20 cellular contexts compared by ENCODE assay signal in the genomic region with DNA sequence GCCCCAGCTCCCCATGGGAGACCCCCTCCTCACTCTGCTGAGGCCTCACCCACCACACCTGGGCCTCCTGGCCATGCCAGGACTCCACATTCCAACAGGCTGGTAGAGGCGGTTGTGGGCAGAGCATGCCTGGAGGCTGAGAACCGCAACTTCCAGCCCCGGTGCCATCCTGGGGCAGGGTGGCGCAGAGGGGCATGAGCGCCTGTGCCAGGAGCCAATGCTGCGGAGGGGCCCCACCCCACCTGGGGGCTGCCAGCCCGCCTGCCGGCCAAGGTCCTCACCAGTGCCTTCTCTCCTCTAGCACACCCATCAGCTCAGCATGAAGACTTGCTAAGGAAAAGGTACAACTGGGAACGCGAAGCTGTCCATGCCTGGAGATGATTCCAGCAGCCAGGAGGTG. TPM values are rescaled to one million over a fixed set of nuclear protein-coding genes. Genes with fewer than 3 reads are reported as not detected.
DNase-seq lines count a peak whose midpoint lies in the region; ATAC-seq, FAIRE-seq and TF ChIP-seq lines count a peak whose summit lies in the region.
"Had no signal": no experiment of that assay in that cellular context is flagged by ENCODE, and none has a peak within 500 bp of the region (broad histone marks: within the 10 kb centered on the region; RNA-seq: fewer than 3 reads in every experiment).

No MANE protein-coding gene starts in this region.

- no peaks in the 10 kb centered on the region for H3K36me3 Mint-ChIP-seq in CD8-positive, alpha-beta T cell
- H3K36me3 Mint-ChIP-seq: CD4-positive, CD25-positive, alpha-beta regulatory T cell had no signal

- H3K27ac Mint-ChIP-seq in CD8-positive, alpha-beta T cell: no peak overlapping the region
- H3K27ac Mint-ChIP-seq: B cell; CD4-positive, CD25-positive, alpha-beta regulatory T cell; HFFc6 had no signal

- intact Hi-C loops in HepG2 (cut with micrococcal nuclease; ENCODE audit: unreplicated experiment) (no loop called here), right lobe of liver (cut with DNase I) (no loop called here)
- intact Hi-C loops in CD8-positive, alpha-beta T cell (cut with DNase I, micrococcal nuclease): no loop called here

- FAIRE-seq in HepG2 (lab: Jason Lieb, UNC): no peak
- no peak for FAIRE-seq in H1 (lab: Jason Lieb, UNC)
- FAIRE-seq: D721Med, G401.6, GM12891, GM19239, H54 had no signal

- CTCF ChIA-PET in HepG2 (lab: Yijun Ruan, JAX; ENCODE audit: low intra/inter-chr PET ratio, low total read pairs): no interaction called here
- CTCF ChIA-PET in H1 (lab: Charles Lee; ENCODE audit: partially characterized antibody): interaction anchor here (0.6 to 6.1 kb wide), 30 partner anchors 10 to 237 kb away, joined by 3 to 43 read pairs (median 4); no protein-coding TSS in a partner anchor
- CTCF ChIA-PET in CD8-positive, alpha-beta T cell (lab: Charles Lee): no interaction called here

- DNase-seq in HepG2 (ENCODE audit: low spot score): no peak
- no peak for DNase-seq in right lobe of liver
- no peak for DNase-seq in H1 (ENCODE audit: low read depth in 1 of 2, low spot score in 2 of 2)
- no peak for DNase-seq in mesenchymal stem cell
- DNase-seq in CD8-positive, alpha-beta T cell: no peak
- DNase-seq: 8988T; Caco-2; CD4-positive, CD25-positive, alpha-beta regulatory T cell; GM23248; HCEC 1CT; HFFc6 had no signal

- H3K79me1 ChIP-seq in H1 (ENCODE audit: low read depth, low read length) (no peaks in the 10 kb centered on the region; the same call in 1 of the 2 replicates), mesenchymal stem cell (replicated peaks; ENCODE audit: low read length, poor library complexity, severe bottlenecking) (no peaks in the 10 kb centered on the region)

- H2BK5ac ChIP-seq in H1 (ENCODE audit: low read depth, low read length) (no peak overlapping the region), mesenchymal stem cell (ENCODE audit: low read depth, low read length, poor library complexity, severe bottlenecking) (no peak overlapping the region)

- H3K9me3 ChIP-seq in HepG2 (ENCODE audit: low read length) (no peaks in the 10 kb centered on the region), right lobe of liver (no peaks in the 10 kb centered on the region), H1 (ENCODE audit: insufficient read depth in 2 of 2, low read depth in 1 of 2, low read length in 1 of 2) (no peaks in the 10 kb centered on the region), mesenchymal stem cell (ENCODE audit: control insufficient read depth, low read length) (no peaks in the 10 kb centered on the region)
- H3K9me3 ChIP-seq in CD8-positive, alpha-beta T cell (ENCODE audit: low read length): no peaks in the 10 kb centered on the region
- H3K9me3 ChIP-seq: BLaER1 treated with 17β-estradiol and CSF1 and Interleukin-3, amounts not matched to agents 10 nM and 100 nM; Caco-2 had no signal

- H3K27ac ChIP-seq in HepG2 (ENCODE audit: extremely low read length, insufficient read depth, low read length) (no peak overlapping the region), right lobe of liver (no peak overlapping the region), H1 (ENCODE audit: low read depth, low read length) (no peak overlapping the region), mesenchymal stem cell (ENCODE audit: low read length, poor library complexity, severe bottlenecking) (no peak overlapping the region)
- H3K27ac ChIP-seq in CD8-positive, alpha-beta T cell (ENCODE audit: low read depth, low read length): no peak overlapping the region
- H3K27ac ChIP-seq: BLaER1 treated with 17β-estradiol and CSF1 and Interleukin-3, amounts not matched to agents 10 nM and 100 nM; GM23248 had no signal

- no peak for TF ChIP-seq EP300 in HepG2 (IDR thresholded peaks at IDR 0.05; ENCODE audit: low read depth in 2 of 2, low read length in 2 of 2)
- no peak for TF ChIP-seq EP300 in HepG2 (CRISPR knock-in tag; IDR thresholded peaks at IDR 0.05; ENCODE audit: borderline replicate concordance)
- TF ChIP-seq EP300 in H1 (IDR thresholded peaks at IDR 0.05; ENCODE audit: borderline replicate concordance in 1 of 2, low read depth in 2 of 2, low read length in 2 of 2): no peak

- no peaks in the 10 kb centered on the region; the same call in 1 of the 2 replicates for H3K23me2 ChIP-seq in H1 (ENCODE audit: low read depth, low read length)

- TF ChIP-seq RAD21 in HepG2 (CRISPR knock-in tag; IDR thresholded peaks at IDR 0.05): no peak
- TF ChIP-seq RAD21 in H1 (IDR thresholded peaks at IDR 0.05 in 1 of 2, conservative IDR thresholded peaks at IDR 0.05 in 1 of 2; ENCODE audit: low read depth in 2 of 2, low read length in 2 of 2): 0 out of 4 replicates have a peak, but pooled peaks of 1 of the 2 experiments have one; percentile 40

- no peak overlapping the region for H3K14ac ChIP-seq in H1 (ENCODE audit: insufficient read length)
- no peak overlapping the region for H3K14ac ChIP-seq in mesenchymal stem cell (ENCODE audit: low read length in 2 of 2)

- H3K4ac ChIP-seq in H1 (replicated peaks; ENCODE audit: insufficient read length, low read depth, low read length) (no peak overlapping the region), mesenchymal stem cell (ENCODE audit: low read depth in 1 of 2, low read length in 2 of 2) (no peak overlapping the region)

- H3K18ac ChIP-seq in H1 (ENCODE audit: extremely low read depth, low read length) (no peak overlapping the region), mesenchymal stem cell (ENCODE audit: low read depth in 1 of 2, low read length in 2 of 2) (no peak overlapping the region)

- H2BK12ac ChIP-seq in H1 (ENCODE audit: low read depth, low read length): peak overlapping the region; percentile 35; the same call in 1 of the 2 replicates
- H2BK12ac ChIP-seq in mesenchymal stem cell (ENCODE audit: low read length in 2 of 2): no peak overlapping the region

- H3K27me3 ChIP-seq in HepG2 (ENCODE audit: control insufficient read depth in 1 of 2, insufficient read depth in 2 of 2, low read length in 2 of 2): peaks cover 3 to 23% of the 10 kb centered on the region in 2 experiments; a peak in 3 of 5 replicates
- H3K27me3 ChIP-seq in right lobe of liver: peaks cover 0 to 4% of the 10 kb centered on the region in 2 donors
- H3K27me3 ChIP-seq in H1 (replicated peaks in 1 of 4; ENCODE audit: control insufficient read depth in 3 of 4, extremely low read depth in 1 of 4, insufficient read depth in 3 of 4, low read length in 3 of 4): no peaks in the 10 kb centered on the region
- H3K27me3 ChIP-seq in mesenchymal stem cell (ENCODE audit: control insufficient read depth in 1 of 2, insufficient read depth in 1 of 2, low read length in 2 of 2): peaks cover 0 to 69% of the 10 kb centered on the region in 2 experiments
- H3K27me3 ChIP-seq in CD8-positive, alpha-beta T cell (ENCODE audit: insufficient read depth, low read length): no peaks in the 10 kb centered on the region

- no peak overlapping the region for H3K9ac ChIP-seq in HepG2 (ENCODE audit: insufficient read depth, low read depth, low read length)
- H3K9ac ChIP-seq in H1 (replicated peaks in 1 of 4; ENCODE audit: extremely low read depth in 1 of 4, low read depth in 3 of 4, low read length in 3 of 4): no peak overlapping the region
- H3K9ac ChIP-seq in mesenchymal stem cell (ENCODE audit: low read length): no peak overlapping the region
- H3K9ac ChIP-seq: BLaER1 treated with 17β-estradiol and CSF1 and Interleukin-3, amounts not matched to agents 10 nM and 100 nM; GM23248 had no signal

- H2BK120ac ChIP-seq in H1 (replicated peaks; ENCODE audit: low read depth, low read length): no peak overlapping the region
- H2BK120ac ChIP-seq in mesenchymal stem cell (ENCODE audit: low read depth, low read length): no peak overlapping the region

- H3K4me1 Mint-ChIP-seq in CD8-positive, alpha-beta T cell (ENCODE audit: low read depth): no peaks in the 10 kb centered on the region
- H3K4me1 Mint-ChIP-seq: B cell had no signal

- H4K20me1 ChIP-seq in HepG2 (ENCODE audit: insufficient read depth, low read length) (no peaks in the 10 kb centered on the region), H1 (replicated peaks in 1 of 2; ENCODE audit: control insufficient read depth in 1 of 2, insufficient read depth in 2 of 2, low read length in 2 of 2) (no peaks in the 10 kb centered on the region)
- H4K20me1 ChIP-seq: BLaER1 treated with 17β-estradiol and CSF1 and Interleukin-3, amounts not matched to agents 10 nM and 100 nM had no signal

- H4K91ac ChIP-seq in H1 (replicated peaks; ENCODE audit: insufficient read length, low read length) (no peak overlapping the region), mesenchymal stem cell (ENCODE audit: low read length) (peak overlapping the region; percentile 12)

- H2AK5ac ChIP-seq in H1 (ENCODE audit: low read depth, low read length) (no peak overlapping the region; the same call in 1 of the 2 replicates), mesenchymal stem cell (ENCODE audit: low read length, severe bottlenecking) (no peak overlapping the region)

- TF ChIP-seq POLR2A in HepG2 (IDR thresholded peaks at IDR 0.05; ENCODE audit: insufficient read depth in 1 of 2, low read depth in 2 of 2, low read length in 2 of 2): no peak
- TF ChIP-seq POLR2A in right lobe of liver (IDR thresholded peaks at IDR 0.05): no peak
- no peak for TF ChIP-seq POLR2A in H1 (IDR thresholded peaks at IDR 0.05; ENCODE audit: control extremely low read depth in 1 of 2, low read depth in 2 of 2, low read length in 2 of 2)

- no peak overlapping the region for H3K4me3 Mint-ChIP-seq in CD8-positive, alpha-beta T cell
- H3K4me3 Mint-ChIP-seq: B cell; CD4-positive, CD25-positive, alpha-beta regulatory T cell; HFFc6 had no signal

- H4K8ac ChIP-seq in H1 (ENCODE audit: extremely low read depth, insufficient read depth, low read length) (no peak overlapping the region), mesenchymal stem cell (ENCODE audit: low read length) (no peak overlapping the region)

- in situ Hi-C loops in HepG2 (cut with HindIII; ENCODE audit: extremely low pct_ligation_motif_present, low pct_unique_long_range_greater_than_20kb): no loop called here

- H3K4me2 ChIP-seq in HepG2 (ENCODE audit: low read depth, low read length) (no peak overlapping the region), H1 (ENCODE audit: insufficient read depth in 1 of 2, low read depth in 2 of 2, low read length in 2 of 2) (no peak overlapping the region), mesenchymal stem cell (ENCODE audit: low read length, poor library complexity, severe bottlenecking) (no peak overlapping the region)

- no peak for ATAC-seq in HepG2
- no peak for ATAC-seq in right lobe of liver
- no peak for ATAC-seq in HG03045 (IDR thresholded peaks at IDR 0.05; ENCODE audit: unreplicated experiment)
- ATAC-seq in CD8-positive, alpha-beta T cell: no peak
- no peak for ATAC-seq in HG03520 (IDR thresholded peaks at IDR 0.05; ENCODE audit: unreplicated experiment)

- H3K23ac ChIP-seq in H1 (ENCODE audit: insufficient read length): no peak overlapping the region
- no peak overlapping the region for H3K23ac ChIP-seq in mesenchymal stem cell (ENCODE audit: low read length in 2 of 2)

- TF ChIP-seq CTCF in HepG2 (CRISPR knock-in tag; IDR thresholded peaks at IDR 0.05) (no peak), right lobe of liver (IDR thresholded peaks at IDR 0.05) (no peak), H1 (IDR thresholded peaks at IDR 0.05; ENCODE audit: control extremely low read depth in 1 of 3, insufficient read depth in 1 of 3, low read depth in 1 of 3, low read length in 3 of 3) (no peak)
- no peak for TF ChIP-seq CTCF in CD8-positive, alpha-beta T cell (IDR thresholded peaks at IDR 0.05)

- 0 out of 2 replicates have a peak overlapping the region, but pooled peaks have one; percentile 19 for H2BK15ac ChIP-seq in H1 (ENCODE audit: low read length)
- H2BK15ac ChIP-seq in mesenchymal stem cell (ENCODE audit: low read depth, poor library complexity, severe bottlenecking): no peak overlapping the region

- H3K4me1 ChIP-seq in HepG2 (ENCODE audit: insufficient read depth, low read length) (peaks cover 32% of the 10 kb centered on the region), right lobe of liver (no peaks in the 10 kb centered on the region), H1 (replicated peaks in 1 of 4; ENCODE audit: control insufficient read depth in 3 of 4, insufficient read depth in 4 of 4, low read length in 3 of 4) (peaks cover 2 to 23% (median 5%) of the 10 kb centered on the region in 4 experiments; a peak in 6 of 7 replicates), mesenchymal stem cell (ENCODE audit: control insufficient read depth, insufficient read depth, low read depth, low read length) (peaks cover 36% of the 10 kb centered on the region)
- no peaks in the 10 kb centered on the region for H3K4me1 ChIP-seq in CD8-positive, alpha-beta T cell (ENCODE audit: insufficient read depth, low read length)

- no peaks in the 10 kb centered on the region for H3K9me3 Mint-ChIP-seq in CD8-positive, alpha-beta T cell
- H3K9me3 Mint-ChIP-seq: CD4-positive, CD25-positive, alpha-beta regulatory T cell; HFFc6 had no signal

- no TSS peak for BruUV-seq in HepG2 (replicated peaks; lab: Mats Ljungman, UMichigan)

- H3K79me2 ChIP-seq in HepG2 (ENCODE audit: insufficient read depth, low read length) (no peaks in the 10 kb centered on the region), H1 (ENCODE audit: control insufficient read depth in 1 of 2, insufficient read depth in 2 of 2, low read length in 2 of 2) (no peaks in the 10 kb centered on the region)

- H2BK20ac ChIP-seq in H1 (ENCODE audit: low read length): 0 out of 2 replicates have a peak overlapping the region, but pooled peaks have one; percentile 0

- POLR2A ChIA-PET in HepG2 (lab: Yijun Ruan, JAX): no interaction called here
- POLR2A ChIA-PET in H1 (lab: Charles Lee; ENCODE audit: partially characterized antibody): interaction anchor here (0.6 to 3.2 kb wide), 3 partner anchors 31 to 242 kb away, joined by 3 to 10 read pairs (median 4); a partner anchor contains a TSS
- POLR2A ChIA-PET in CD8-positive, alpha-beta T cell (lab: Charles Lee): no interaction called here

- H2AFZ ChIP-seq in HepG2 (ENCODE audit: low read length): no peak overlapping the region
- no peak overlapping the region for H2AFZ ChIP-seq in H1 (ENCODE audit: low read length)
- no peak overlapping the region for H2AFZ ChIP-seq in mesenchymal stem cell (ENCODE audit: low read depth, low read length)
- H2AFZ ChIP-seq: GM23248 had no signal

- 55% methylated on average over 8 of the region's 10 CpGs for WGBS in HepG2 (ENCODE audit: low lambda C conversion rate)
- no CpG with 5 or more reads among the region's 10 CpGs for WGBS in right lobe of liver (ENCODE audit: insufficient coverage, low coverage, low lambda C conversion rate, missing lambda C conversion rate)
- WGBS in H1 (ENCODE audit: extremely low coverage in 1 of 2, insufficient coverage in 1 of 2, insufficient read length in 1 of 2, insufficient replicate concordance in 2 of 2, low coverage in 1 of 2, low lambda C conversion rate in 2 of 2, missing lambda C conversion rate in 1 of 2), 2 experiments: 95% methylated on average over 10 of the region's 10 CpGs; no CpG with 5 or more reads in 1 of the 2 experiments
- WGBS in mesenchymal stem cell: 95% methylated on average over 10 of the region's 10 CpGs

- H4K5ac ChIP-seq in H1 (ENCODE audit: insufficient read length, low read depth, low read length): no peak overlapping the region

- H3K36me3 ChIP-seq in HepG2 (replicated peaks in 1 of 2; ENCODE audit: control insufficient read depth in 1 of 2, insufficient read depth in 2 of 2, low read length in 2 of 2) (no peaks in the 10 kb centered on the region), right lobe of liver (no peaks in the 10 kb centered on the region), H1 (ENCODE audit: control insufficient read depth in 2 of 4, insufficient read depth in 4 of 4, low read length in 3 of 4) (no peaks in the 10 kb centered on the region), mesenchymal stem cell (ENCODE audit: control insufficient read depth in 1 of 2, insufficient read depth in 2 of 2, low read depth in 1 of 2, low read length in 2 of 2) (no peaks in the 10 kb centered on the region)
- H3K36me3 ChIP-seq in CD8-positive, alpha-beta T cell (ENCODE audit: insufficient read depth, low read length): no peaks in the 10 kb centered on the region
- H3K36me3 ChIP-seq: BLaER1 treated with 17β-estradiol and CSF1 and Interleukin-3, amounts not matched to agents 10 nM and 100 nM had no signal

- no peak overlapping the region for H3K56ac ChIP-seq in H1 (replicated peaks; ENCODE audit: insufficient read length, low read depth, low read length)

- no peak overlapping the region for H3K4me3 ChIP-seq in HepG2 (replicated peaks in 1 of 3; ENCODE audit: insufficient read depth in 1 of 3, low read depth in 2 of 3, low read length in 3 of 3)
- H3K4me3 ChIP-seq in right lobe of liver: no peak overlapping the region
- no peak overlapping the region for H3K4me3 ChIP-seq in H1 (ENCODE audit: extremely low read depth in 1 of 4, insufficient read depth in 2 of 4, low read depth in 3 of 4, low read length in 4 of 4)
- no peak overlapping the region for H3K4me3 ChIP-seq in mesenchymal stem cell (ENCODE audit: insufficient read depth in 1 of 2, low read depth in 1 of 2, low read length in 2 of 2)
- H3K4me3 ChIP-seq in CD8-positive, alpha-beta T cell (ENCODE audit: low read depth, low read length): no peak overlapping the region
- H3K4me3 ChIP-seq: BLaER1 treated with 17β-estradiol and CSF1 and Interleukin-3, amounts not matched to agents 10 nM and 100 nM; GM23248 had no signal

- H3K27me3 Mint-ChIP-seq in CD8-positive, alpha-beta T cell (ENCODE audit: low read depth): no peaks in the 10 kb centered on the region

RNA-seq across cellular contexts. Expression of a gene that starts 34.3 kb away (rescaled TPM):
- total RNA-seq in HepG2 (2016; rRNA removed; fragmentation: Illumina TruSeq; extraction: Trizol): 10.7 and 20.7 TPM in 2 replicates
- 8.8 and 11.0 TPM in 2 replicates for total RNA-seq in HepG2 (2016; cell fraction: cytosol; rRNA removed; fragmentation: Illumina TruSeq; extraction: Trizol; ENCODE audit: low read depth)
- 8.8 and 20.3 TPM in 2 replicates for total RNA-seq in HepG2 (2016; cell fraction: insoluble cytoplasmic fraction; rRNA removed; fragmentation: Illumina TruSeq; extraction: Trizol)
- total RNA-seq in HepG2 (2016; cell fraction: membrane; rRNA removed; fragmentation: Illumina TruSeq; extraction: Trizol): 5.1 and 5.2 TPM in 2 replicates
- total RNA-seq in HepG2 (2016; cell fraction: nucleus; rRNA removed; fragmentation: Illumina TruSeq; extraction: Trizol): 25.9 and 32.4 TPM in 2 replicates
- 14.1 and 15.4 TPM in 2 replicates for polyA plus RNA-seq in HepG2 (2011; rRNA removed)
- polyA plus RNA-seq in HepG2 (2011; cell fraction: cytosol; rRNA removed): 8.6 and 9.7 TPM in 2 replicates
- 33.2 and 41.8 TPM in 2 replicates for polyA plus RNA-seq in HepG2 (2011; cell fraction: nucleus; rRNA removed)
- 10.9 and 13.7 TPM in 2 replicates for polyA plus RNA-seq in HepG2 (2012)
- polyA plus RNA-seq in HepG2 (2016; cell fraction: cytosol; fragmentation: Illumina TruSeq; extraction: Trizol; ENCODE audit: low read depth): 0.76 and 1.2 TPM in 2 replicates
- 5.9 and 6.8 TPM in 2 replicates for polyA plus RNA-seq in HepG2 (2016; cell fraction: insoluble cytoplasmic fraction; fragmentation: Illumina TruSeq; extraction: Trizol; ENCODE audit: low read depth)
- polyA plus RNA-seq in HepG2 (2016; cell fraction: membrane; fragmentation: Illumina TruSeq; extraction: Trizol; ENCODE audit: low read depth): 1.5 and 1.7 TPM in 2 replicates
- 35.4 and 36.8 TPM in 2 replicates for polyA plus RNA-seq in HepG2 (2016; cell fraction: nucleus; fragmentation: Illumina TruSeq; extraction: Trizol; ENCODE audit: insufficient read depth, low read depth)
- polyA minus RNA-seq in HepG2 (2011; rRNA and poly(A)+ RNA removed; ENCODE audit: low replicate concordance): 52.1 and 83.7 TPM in 2 replicates
- polyA minus RNA-seq in HepG2 (2011; cell fraction: cytosol; rRNA and poly(A)+ RNA removed): 14.3 and 18.8 TPM in 2 replicates
- 28.2 and 33.0 TPM in 2 replicates for polyA minus RNA-seq in HepG2 (2011; cell fraction: nucleus; rRNA and poly(A)+ RNA removed)
- 1 to 10 TPM; 1.5 to 8.2 (median 4.1) TPM for total RNA-seq in right lobe of liver
- 140 and 144 TPM in 2 replicates for total RNA-seq in H1 (2021; fragmentation: NEBNext Ultra II Directional; extraction: Animal tissue kit (Norgen Biotek cat#: 25700))
- 66.2 and 77.8 TPM in 2 replicates for polyA plus RNA-seq in H1 (2011; rRNA removed)
- 69.0 TPM for polyA plus RNA-seq in H1 (2011; cell fraction: cytosol; rRNA removed)
- polyA plus RNA-seq in H1 (2011; cell fraction: nucleus; rRNA removed): 164 TPM
- 61.4 to 78.1 TPM (median 74.2 TPM) in 4 replicates for polyA plus RNA-seq in H1 (2012, experiment 1 of 2)
- polyA plus RNA-seq in H1 (2012, experiment 2 of 2): 45.2 TPM
- 158 TPM for polyA plus RNA-seq in H1 (2013, experiment 1 of 2)
- 135 TPM for polyA plus RNA-seq in H1 (2013, experiment 2 of 2)
- 242 and 245 TPM in 2 replicates for polyA minus RNA-seq in H1 (2011; rRNA and poly(A)+ RNA removed)
- polyA minus RNA-seq in H1 (2011; cell fraction: cytosol; rRNA and poly(A)+ RNA removed): 135 TPM
- 104 TPM for polyA minus RNA-seq in H1 (2011; cell fraction: nucleus; rRNA and poly(A)+ RNA removed)
- 34.8 TPM for polyA plus RNA-seq in mesenchymal stem cell (2013, experiment 1 of 2)
- 33.8 TPM for polyA plus RNA-seq in mesenchymal stem cell (2013, experiment 2 of 2)
- 10 to 100 TPM; 25.8 to 30.9 TPM for total RNA-seq in CD8-positive, alpha-beta T cell
